In the genomic region with DNA sequence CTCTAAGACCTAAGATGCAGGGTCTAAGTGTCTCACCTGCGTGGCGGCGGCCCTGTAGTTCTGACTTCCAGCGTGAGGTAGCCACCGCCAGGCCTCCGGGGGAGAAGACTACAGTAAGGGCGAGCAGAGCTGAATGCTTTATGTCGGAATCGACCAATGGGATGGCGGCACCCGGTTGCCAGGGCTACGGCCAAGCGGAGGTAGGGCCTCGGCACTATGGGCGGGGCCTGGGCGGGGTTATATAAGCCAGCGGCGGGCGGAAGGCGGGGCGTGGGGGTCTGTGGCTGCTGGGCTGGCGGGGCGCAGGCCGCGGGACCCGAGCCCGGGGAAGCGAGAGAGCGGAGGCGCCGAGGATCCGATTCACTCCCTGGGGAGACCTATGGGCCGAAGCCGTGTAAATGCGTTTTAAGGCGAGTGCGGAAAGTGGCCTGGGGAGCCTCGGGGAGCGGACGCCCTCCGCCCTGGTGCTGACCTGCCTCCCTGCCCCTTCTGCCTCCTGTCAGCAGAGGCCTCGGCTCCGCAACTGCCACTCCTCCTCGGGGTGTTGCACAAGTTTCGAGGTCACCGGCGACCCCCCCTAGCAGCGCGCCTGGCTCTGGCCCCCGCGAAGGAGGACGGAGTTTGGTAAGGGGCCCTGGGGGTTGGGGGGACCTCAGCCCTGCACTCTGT, we compare ENCODE assay signal across 1 cellular context.
TF ChIP-seq lines count a peak whose summit lies in the region.

AZIN2 (plus strand) TSS at position 269 of the 669 bp plus-strand sequence. CDS start 1,097 bp downstream, outside the sequence.

TF ChIP-seq in HEK293, 187 proteins besides CTCF, POLR2A, EP300 and RAD21 (continued from another document):
- TF ChIP-seq PRDM4 (tag by site-specific recombination; IDR thresholded peaks at IDR 0.05) (no peak), PBX3 (CRISPR knock-in tag; IDR thresholded peaks at IDR 0.05) (peak; percentile 94; the same call in 1 of the 2 replicates), REPIN1 (tag by site-specific recombination; IDR thresholded peaks at IDR 0.05; ENCODE audit: low read depth) (no peak), GLIS2 (tag by site-specific recombination; IDR thresholded peaks at IDR 0.05) (no peak), ZNF768 (tag by site-specific recombination; IDR thresholded peaks at IDR 0.05) (no peak), ZNF335 (tag by site-specific recombination; conservative IDR thresholded peaks at IDR 0.05) (peak; percentile 27), ZFP41 (tag by site-specific recombination; IDR thresholded peaks at IDR 0.05; ENCODE audit: borderline replicate concordance) (no peak), ZNF2 (tag by site-specific recombination; IDR thresholded peaks at IDR 0.05) (peak; percentile 24; the same call in 1 of the 2 replicates), ZBTB10 (tag by site-specific recombination; IDR thresholded peaks at IDR 0.05) (peak; percentile 80), ZSCAN30 (tag by site-specific recombination; IDR thresholded peaks at IDR 0.05) (peak; percentile 77), ZBTB8A (tag by site-specific recombination; IDR thresholded peaks at IDR 0.05) (peak; percentile 69), SP7 (tag by site-specific recombination; IDR thresholded peaks at IDR 0.05) (peak; percentile 27), PRDM10 (tag by site-specific recombination; IDR thresholded peaks at IDR 0.05) (peak; percentile 20; the same call in 1 of the 2 replicates), SP3 (tag by site-specific recombination; IDR thresholded peaks at IDR 0.05) (peak; percentile 80), ZNF830 (tag by site-specific recombination; IDR thresholded peaks at IDR 0.05; ENCODE audit: low read depth) (no peak), ZNF341 (tag by site-specific recombination; IDR thresholded peaks at IDR 0.05; ENCODE audit: low read depth) (peak; percentile 83), GLI2 (tag by site-specific recombination; IDR thresholded peaks at IDR 0.05; ENCODE audit: borderline replicate concordance, low read depth) (no peak), ZEB2 (tag by site-specific recombination; IDR thresholded peaks at IDR 0.05) (no peak), ZBTB48 (tag by site-specific recombination; IDR thresholded peaks at IDR 0.05) (peak; percentile 46; the same call in 1 of the 2 replicates), SP2 (tag by site-specific recombination; IDR thresholded peaks at IDR 0.05) (peak; percentile 79), BCL11A (tag by site-specific recombination; IDR thresholded peaks at IDR 0.05; ENCODE audit: low read depth) (no peak), ZXDB (tag by site-specific recombination; IDR thresholded peaks at IDR 0.05) (0 out of 2 replicates have a peak, but pooled peaks have one; percentile 21), REST (tag by site-specific recombination; IDR thresholded peaks at IDR 0.05) (no peak)
